ENCODE assay signal across 1 cellular context in the genomic region with DNA sequence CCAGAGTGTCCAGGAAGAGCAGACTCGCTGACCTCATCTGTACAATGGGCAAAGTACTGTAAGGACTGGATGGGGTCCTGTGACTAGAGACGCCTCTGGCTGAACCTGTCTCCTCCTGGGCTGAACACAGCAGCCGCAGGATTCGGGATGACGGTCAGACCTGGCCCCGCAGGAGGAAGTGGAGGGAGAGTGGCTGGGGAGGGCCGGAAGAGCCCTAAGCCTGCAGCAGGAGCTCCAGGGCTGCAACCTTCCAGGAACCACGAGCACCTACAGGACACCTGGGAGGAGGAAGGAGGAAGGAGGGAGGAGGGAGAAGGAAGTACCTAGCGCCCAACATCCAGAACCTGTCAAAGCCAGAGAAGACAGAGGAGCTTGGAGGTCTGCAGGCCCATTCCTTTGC.
TF ChIP-seq lines count a peak whose summit lies in the region.

No MANE protein-coding gene starts in this region.

TF ChIP-seq in HepG2, 621 proteins besides CTCF, POLR2A, EP300 and RAD21:
- no peak for TF ChIP-seq ARID3A (IDR thresholded peaks at IDR 0.05; ENCODE audit: low read depth, low read length)
- TF ChIP-seq BRD4 (CRISPR knock-in tag; IDR thresholded peaks at IDR 0.05) = no peak
- TF ChIP-seq ZNF232 (CRISPR knock-in tag; IDR thresholded peaks at IDR 0.05; ENCODE audit: borderline replicate concordance) = no peak
- TF ChIP-seq SOX6 (IDR thresholded peaks at IDR 0.05) = no peak
- no peak for TF ChIP-seq SOX6 (CRISPR knock-in tag; IDR thresholded peaks at IDR 0.05)
- TF ChIP-seq ZNF788 (CRISPR knock-in tag; IDR thresholded peaks at IDR 0.05; ENCODE audit: borderline replicate concordance) = no peak
- peak; percentile 62 for TF ChIP-seq ZNF629 (CRISPR knock-in tag; conservative IDR thresholded peaks at IDR 0.05)
- TF ChIP-seq HNRNPUL1 (IDR thresholded peaks at IDR 0.05; ENCODE audit: low read depth, low read length) = no peak
- TF ChIP-seq ZNF12 (CRISPR knock-in tag; IDR thresholded peaks at IDR 0.05) = no peak
- no peak for TF ChIP-seq ZNF33B (CRISPR knock-in tag; IDR thresholded peaks at IDR 0.05)
- TF ChIP-seq FOXO1 (CRISPR knock-in tag; IDR thresholded peaks at IDR 0.05) = no peak
- no peak for TF ChIP-seq THRA (CRISPR knock-in tag; IDR thresholded peaks at IDR 0.05; ENCODE audit: borderline replicate concordance)
- TF ChIP-seq, protein P1, sequence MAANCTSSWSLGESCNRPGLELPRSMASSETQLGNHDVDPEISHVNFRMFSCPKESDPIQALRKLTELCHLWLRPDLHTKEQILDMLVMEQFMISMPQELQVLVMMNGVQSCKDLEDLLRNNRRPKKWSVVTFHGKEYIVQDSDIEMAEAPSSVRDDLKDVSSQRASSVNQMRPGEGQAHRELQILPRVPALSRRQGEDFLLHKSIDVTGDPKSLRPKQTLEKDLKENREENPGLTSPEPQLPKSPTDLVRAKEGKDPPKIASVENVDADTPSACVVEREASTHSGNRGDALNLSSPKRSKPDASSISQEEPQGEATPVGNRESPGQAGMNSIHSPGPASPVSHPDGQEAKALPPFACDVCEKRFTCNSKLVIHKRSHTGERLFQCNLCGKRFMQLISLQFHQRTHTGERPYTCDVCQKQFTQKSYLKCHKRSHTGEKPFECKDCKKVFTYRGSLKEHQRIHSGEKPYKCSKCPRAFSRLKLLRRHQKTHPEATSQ (CRISPR knock-in tag; IDR thresholded peaks at IDR 0.05; ENCODE audit: borderline replicate concordance) = no peak
- no peak for TF ChIP-seq MYPOP (CRISPR knock-in tag; IDR thresholded peaks at IDR 0.05)
- TF ChIP-seq RBM22 (optimal IDR thresholded peaks at IDR 0.05; ENCODE audit: low read length) = peak; percentile 73
- no peak for TF ChIP-seq PREB (CRISPR knock-in tag; IDR thresholded peaks at IDR 0.05)
- TF ChIP-seq FOXK2 (IDR thresholded peaks at IDR 0.05) = no peak
- no peak for TF ChIP-seq ESRRA (CRISPR knock-in tag; IDR thresholded peaks at IDR 0.05; ENCODE audit: low read depth)
- TF ChIP-seq MXI1 (IDR thresholded peaks at IDR 0.05; ENCODE audit: borderline replicate concordance, low read depth, low read length) = no peak
- TF ChIP-seq HNF4G (IDR thresholded peaks at IDR 0.05; ENCODE audit: borderline replicate concordance, low read depth, low read length) = no peak
- no peak for TF ChIP-seq HNF4G (CRISPR knock-in tag; IDR thresholded peaks at IDR 0.05; ENCODE audit: borderline replicate concordance, low read depth)
- TF ChIP-seq ZNF263 (CRISPR knock-in tag; IDR thresholded peaks at IDR 0.05) = peak; percentile 49
- TF ChIP-seq PRPF4 (IDR thresholded peaks at IDR 0.05; ENCODE audit: low read depth, low read length, poor library complexity, severe bottlenecking) = no peak
- TF ChIP-seq PAX8 (CRISPR knock-in tag; IDR thresholded peaks at IDR 0.05; ENCODE audit: borderline replicate concordance) = no peak
- TF ChIP-seq CCDC6 (CRISPR knock-in tag; IDR thresholded peaks at IDR 0.05) = no peak
- peak; percentile 50 for TF ChIP-seq AGO2 (optimal IDR thresholded peaks at IDR 0.05; ENCODE audit: low read depth, low read length)
- TF ChIP-seq IRX3 (CRISPR knock-in tag; IDR thresholded peaks at IDR 0.05; ENCODE audit: borderline replicate concordance, low read depth) = no peak
- TF ChIP-seq ZNF451 (CRISPR knock-in tag; IDR thresholded peaks at IDR 0.05) = no peak
- no peak for TF ChIP-seq KIAA2018 (CRISPR knock-in tag; IDR thresholded peaks at IDR 0.05; ENCODE audit: borderline replicate concordance)
- no peak for TF ChIP-seq CREB1 (IDR thresholded peaks at IDR 0.05)
- no peak for TF ChIP-seq CREB1 (CRISPR knock-in tag; IDR thresholded peaks at IDR 0.05)
- TF ChIP-seq, protein P2, sequence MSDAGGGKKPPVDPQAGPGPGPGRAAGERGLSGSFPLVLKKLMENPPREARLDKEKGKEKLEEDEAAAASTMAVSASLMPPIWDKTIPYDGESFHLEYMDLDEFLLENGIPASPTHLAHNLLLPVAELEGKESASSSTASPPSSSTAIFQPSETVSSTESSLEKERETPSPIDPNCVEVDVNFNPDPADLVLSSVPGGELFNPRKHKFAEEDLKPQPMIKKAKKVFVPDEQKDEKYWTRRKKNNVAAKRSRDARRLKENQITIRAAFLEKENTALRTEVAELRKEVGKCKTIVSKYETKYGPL (CRISPR knock-in tag; IDR thresholded peaks at IDR 0.05) = no peak
